In the genomic region with DNA sequence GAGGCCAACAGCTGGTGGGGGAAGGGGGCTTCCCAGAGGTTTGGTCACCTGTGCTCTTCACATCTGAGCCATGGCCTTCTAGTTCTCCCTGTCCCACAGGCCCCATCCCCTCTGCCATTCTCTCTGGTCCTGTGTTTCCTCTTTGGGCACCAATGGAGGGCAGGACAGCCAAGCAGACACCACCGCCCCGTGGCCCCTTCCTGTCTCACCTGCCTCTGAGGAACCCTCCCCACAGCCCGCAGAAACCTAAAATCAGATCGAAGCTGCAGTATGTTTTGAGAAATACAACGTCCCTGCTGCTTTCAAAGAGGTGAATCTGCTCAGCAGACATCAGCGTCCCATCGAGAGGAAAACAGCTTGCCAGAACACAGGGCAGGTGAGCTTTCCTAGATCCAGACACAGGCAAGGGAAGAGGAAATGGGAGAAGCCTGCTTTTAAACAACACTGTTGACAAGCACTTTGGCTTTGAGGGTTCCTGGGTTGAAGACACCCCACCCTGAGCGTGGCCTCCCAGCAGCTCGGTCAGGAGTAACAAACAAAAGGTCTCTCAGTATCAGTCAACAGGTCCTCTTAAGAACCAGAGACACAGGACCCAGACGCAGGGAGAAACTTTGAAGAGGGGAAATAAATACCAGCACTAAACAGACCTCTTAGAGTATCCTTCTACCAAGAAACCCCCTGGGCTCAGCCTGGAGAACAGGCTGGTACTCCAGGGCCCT, we compare ENCODE assay signal across 9 cellular contexts. TPM values are rescaled to one million over a fixed set of nuclear protein-coding genes. Genes with fewer than 3 reads are reported as not detected.
DNase-seq lines count a peak whose midpoint lies in the region; ATAC-seq, FAIRE-seq and TF ChIP-seq lines count a peak whose summit lies in the region.
"Had no signal": no experiment of that assay in that cellular context is flagged by ENCODE, and none has a peak within 500 bp of the region (broad histone marks: within the 10 kb centered on the region; RNA-seq: fewer than 3 reads in every experiment).

No MANE protein-coding gene starts in this region.

- H3K9me3 ChIP-seq in small intestine (ENCODE audit: control insufficient read depth, low read depth), result no peaks in the 10 kb centered on the region
- H3K9me3 ChIP-seq: colonic mucosa had no signal

- H3K27ac ChIP-seq in KMS-11 (no peak overlapping the region), small intestine (ENCODE audit: low read depth in 1 of 2, low read length in 1 of 2) (peak overlapping the region; percentile 2 to 17)
- H3K27ac ChIP-seq: colonic mucosa had no signal

- H3K27me3 Mint-ChIP-seq in effector memory CD8-positive, alpha-beta T cell, result peaks cover 0 to 15% of the 10 kb centered on the region in 2 donors

- peak overlapping the region; percentile 92 to 93 for H3K4me3 Mint-ChIP-seq in effector memory CD8-positive, alpha-beta T cell

- H3K27me3 ChIP-seq in KMS-11 (ENCODE audit: insufficient read depth, low read depth), result peaks cover 20% of the 10 kb centered on the region
- H3K27me3 ChIP-seq in small intestine (ENCODE audit: control insufficient read depth in 2 of 2, insufficient read depth in 2 of 2, low read length in 2 of 2), result no peaks in the 10 kb centered on the region
- H3K27me3 ChIP-seq: colonic mucosa had no signal

- H3K9me3 Mint-ChIP-seq in effector memory CD8-positive, alpha-beta T cell, result no peaks in the 10 kb centered on the region

- H3K4me3 ChIP-seq in KMS-11 (IDR thresholded peaks at IDR 0.05; ENCODE audit: insufficient read depth, low read depth, low read length) (no peak overlapping the region), WI38 (ENCODE audit: low read depth, low read length) (peak overlapping the region; percentile 11; the same call in 1 of the 2 replicates), small intestine (ENCODE audit: low read depth in 1 of 2, low read length in 2 of 2) (peak overlapping the region in 1 of 2 donors; percentile 1)
- H3K4me3 ChIP-seq: colonic mucosa had no signal

- H3K4me2 ChIP-seq in KMS-11, result peak overlapping the region; percentile 98; the same call in 1 of the 2 replicates

- WGBS in small intestine, 3 donors, result 56 to 71% (median 61%) methylated on average over 10 of the region's 10 CpGs

- H3K9ac ChIP-seq in KMS-11, result no peak overlapping the region

- no peak for TF ChIP-seq CTCF in KMS-11 (conservative IDR thresholded peaks at IDR 0.05; ENCODE audit: low read depth, low read length)
- TF ChIP-seq CTCF in WI38 (IDR thresholded peaks at IDR 0.05; ENCODE audit: low read depth, low read length), result no peak

- peaks cover 22% of the 10 kb centered on the region for H3K4me1 ChIP-seq in KMS-11 (ENCODE audit: low read depth, poor library complexity, severe bottlenecking)
- H3K4me1 ChIP-seq in small intestine (ENCODE audit: control insufficient read depth in 2 of 2, insufficient read depth in 1 of 2, low read depth in 1 of 2, low read length in 1 of 2), result peaks cover 7 to 11% of the 10 kb centered on the region in 2 donors

- H3K79me2 ChIP-seq in KMS-11 (ENCODE audit: insufficient read depth, low read depth), result peaks cover 39% of the 10 kb centered on the region

- H3K27ac Mint-ChIP-seq in effector memory CD8-positive, alpha-beta T cell, result peak overlapping the region; percentile 85 to 94

- H3K4me1 Mint-ChIP-seq in effector memory CD8-positive, alpha-beta T cell (ENCODE audit: low read depth in 2 of 2), result peaks cover 33 to 34% of the 10 kb centered on the region in 2 donors

- DNase-seq in effector memory CD8-positive, alpha-beta T cell, result peak; percentile 48 to 56 (median 53)
- no peak for DNase-seq in small intestine
- DNase-seq in NCI-H1092 (lab: John Stamatoyannopoulos, UW), result no peak
- no peak for DNase-seq in NCI-H2227 (lab: John Stamatoyannopoulos, UW; ENCODE audit: unreplicated experiment)
- no peak for DNase-seq in nucleus accumbens (lab: John Stamatoyannopoulos, UW)
- DNase-seq: colonic mucosa had no signal

- no peak overlapping the region for H2AFZ ChIP-seq in KMS-11 (ENCODE audit: low read depth)

- H3K36me3 Mint-ChIP-seq in effector memory CD8-positive, alpha-beta T cell (ENCODE audit: insufficient read depth), result peaks cover 41% of the 10 kb centered on the region

- ATAC-seq in effector memory CD8-positive, alpha-beta T cell (replicated peaks), result peak; percentile 40

- H4K20me1 ChIP-seq in KMS-11 (ENCODE audit: insufficient read depth), result no peaks in the 10 kb centered on the region

- peaks cover 6% of the 10 kb centered on the region; the same call in 1 of the 2 replicates for H3K36me3 ChIP-seq in KMS-11 (ENCODE audit: insufficient read depth)
- peaks cover 2 to 10% of the 10 kb centered on the region in 2 donors for H3K36me3 ChIP-seq in small intestine (ENCODE audit: control insufficient read depth in 2 of 2, insufficient read depth in 2 of 2, low read length in 2 of 2)

- FAIRE-seq in small intestine (lab: Jason Lieb, UNC), result no peak
- FAIRE-seq: islet of Langerhans had no signal

RNA-seq across cellular contexts. Expression of gene PANK4, which starts 2.3 kb away (rescaled TPM):
- 10 to 100 TPM; 14.8 to 21.7 (median 18.9) TPM for polyA plus RNA-seq in small intestine

RNA-seq across cellular contexts. Expression of gene HES5, which starts 6.0 kb away (rescaled TPM):
- under 1 TPM in 1 of 3 donors, not detected in 2; 0.30 TPM for polyA plus RNA-seq in small intestine

RNA-seq across cellular contexts. Expression of gene TNFRSF14, which starts 32.1 kb away (rescaled TPM):
- polyA plus RNA-seq in small intestine, result 100 to 1,000 TPM; 164 to 398 (median 333) TPM

RNA-seq across cellular contexts. Expression of gene PLCH2, which starts 48.0 kb away (rescaled TPM):
- polyA plus RNA-seq in small intestine, result 1 to 10 TPM in 2 of 3 donors, under 1 TPM in 1; 0.22 to 1.1 (median 1.1) TPM

Comparison
In these comparisons a context has a peak if more than half of its experiments do, and no peak if none do; other contexts are left out.
1. DNase-seq: peak in effector memory CD8-positive, alpha-beta T cell (3 of 3); none in small intestine (single experiment), NCI-H1092 (single experiment), NCI-H2227 (single experiment) and nucleus accumbens (0 of 56).